Comparison of ENCODE assay signal across 28 cellular contexts in genomic region chr22:27754888-27755480, GRCh38. TPM values are rescaled to one million over a fixed set of nuclear protein-coding genes. Genes with fewer than 3 reads are reported as not detected.
DNase-seq lines count a peak whose midpoint lies in the region; ATAC-seq, FAIRE-seq and TF ChIP-seq lines count a peak whose summit lies in the region.
"Had no signal": no experiment of that assay in that cellular context is flagged by ENCODE, and none has a peak within 500 bp of the region (broad histone marks: within the 10 kb centered on the region; RNA-seq: fewer than 3 reads in every experiment).

No MANE protein-coding gene starts in this region.

- no peak for TF ChIP-seq POLR2A in heart left ventricle (IDR thresholded peaks at IDR 0.05)

- H3K27ac Mint-ChIP-seq in endodermal cell, result no peak overlapping the region
- H3K27ac Mint-ChIP-seq: activated CD8-positive, alpha-beta T cell treated with anti-CD3 and anti-CD28 coated beads for 36 hours; activated naive CD8-positive, alpha-beta T cell; activated T-helper 2 cell treated with anti-CD3 and anti-CD28 coated beads, Interferon-gamma antibody, Interleukin-2, Interleukin-4, amounts not matched to agents 10 μg/mL and 5 μg/mL and 100 μg/mL, durations not matched to agents 14 hours and 24 hours and 36 hours; IgD-negative memory B cell had no signal

- H3K27me3 Mint-ChIP-seq in endodermal cell (ENCODE audit: insufficient read depth), result peaks cover 5% of the 10 kb centered on the region
- H3K27me3 Mint-ChIP-seq: activated CD8-positive, alpha-beta T cell treated with anti-CD3 and anti-CD28 coated beads for 36 hours had no signal

- H3K36me3 Mint-ChIP-seq in endodermal cell (ENCODE audit: low read depth), result peaks cover 10% of the 10 kb centered on the region
- H3K36me3 Mint-ChIP-seq: activated naive CD8-positive, alpha-beta T cell; IgD-negative memory B cell had no signal

- no peaks in the 10 kb centered on the region for H3K79me2 ChIP-seq in osteoblast (ENCODE audit: insufficient read depth, low read length)
- H3K79me2 ChIP-seq: parathyroid adenoma had no signal

- no peak overlapping the region for H3K4me2 ChIP-seq in osteoblast (ENCODE audit: insufficient read depth, low read length)
- H3K4me2 ChIP-seq: A549 had no signal

- ATAC-seq in heart left ventricle, result no peak
- ATAC-seq: A549; activated CD8-positive, alpha-beta T cell treated with anti-CD3 and anti-CD28 coated beads for 36 hours; SK-N-SH treated with all-trans-retinoic acid at 6 μM for 48 hours had no signal

- H3K4me1 Mint-ChIP-seq in endodermal cell, result peaks cover 9% of the 10 kb centered on the region

- H3K4me3 ChIP-seq in right atrium auricular region (no peak overlapping the region), heart left ventricle (no peak overlapping the region), endodermal cell (ENCODE audit: low read length) (no peak overlapping the region), osteoblast (ENCODE audit: insufficient read depth, low read length) (no peak overlapping the region), BE2C (ENCODE audit: low read depth, low read length) (no peak overlapping the region)
- H3K4me3 ChIP-seq: A549, lung, tibial nerve had no signal

- no peak overlapping the region for H2AFZ ChIP-seq in osteoblast (ENCODE audit: low read length)
- H2AFZ ChIP-seq: parathyroid adenoma had no signal

- H3K36me3 ChIP-seq in right atrium auricular region, result no peaks in the 10 kb centered on the region
- peaks cover 0 to under 1% (median 0%) of the 10 kb centered on the region in 9 donors for H3K36me3 ChIP-seq in heart left ventricle
- no peaks in the 10 kb centered on the region for H3K36me3 ChIP-seq in endodermal cell (ENCODE audit: control insufficient read depth, insufficient read depth, low read length)
- H3K36me3 ChIP-seq in osteoblast (ENCODE audit: insufficient read depth, low read length), result no peaks in the 10 kb centered on the region
- no peaks in the 10 kb centered on the region for H3K36me3 ChIP-seq in BE2C
- H3K36me3 ChIP-seq: tibial nerve had no signal

- no peaks in the 10 kb centered on the region for H3K9me3 Mint-ChIP-seq in endodermal cell
- H3K9me3 Mint-ChIP-seq: activated CD8-positive, alpha-beta T cell treated with anti-CD3 and anti-CD28 coated beads for 36 hours; activated T-helper 2 cell treated with anti-CD3 and anti-CD28 coated beads, Interferon-gamma antibody, Interleukin-2, Interleukin-4, amounts not matched to agents 10 μg/mL and 5 μg/mL and 100 μg/mL, durations not matched to agents 14 hours and 24 hours and 36 hours; IgD-negative memory B cell; nephron progenitor cell had no signal

- peak overlapping the region; percentile 38 to 40 for H3K27ac ChIP-seq in right atrium auricular region
- peak overlapping the region in 2 of 12 donors; percentile 13 to 56 for H3K27ac ChIP-seq in heart left ventricle
- H3K27ac ChIP-seq in endodermal cell (ENCODE audit: low read depth, low read length), result peak overlapping the region; percentile 38
- H3K27ac ChIP-seq in osteoblast (ENCODE audit: low read depth, low read length), result no peak overlapping the region
- H3K27ac ChIP-seq: A549, parathyroid adenoma had no signal

- no peaks in the 10 kb centered on the region for H3K27me3 ChIP-seq in right atrium auricular region
- no peaks in the 10 kb centered on the region for H3K27me3 ChIP-seq in heart left ventricle
- H3K27me3 ChIP-seq in endodermal cell (ENCODE audit: control insufficient read depth, insufficient read depth, low read length, poor library complexity, severe bottlenecking), result no peaks in the 10 kb centered on the region
- no peaks in the 10 kb centered on the region for H3K27me3 ChIP-seq in osteoblast (ENCODE audit: insufficient read depth, low read length)
- no peaks in the 10 kb centered on the region; the same call in 1 of the 2 replicates for H3K27me3 ChIP-seq in BE2C
- H3K27me3 ChIP-seq: tibial nerve had no signal

- no peak overlapping the region for H3K9ac ChIP-seq in endodermal cell (ENCODE audit: extremely low read depth, low read length, poor library complexity, severe bottlenecking)
- H3K9ac ChIP-seq: parathyroid adenoma had no signal

- DNase-seq in right atrium auricular region (ENCODE audit: low spot score), result no peak
- DNase-seq in heart left ventricle, result no peak
- no peak for DNase-seq in endodermal cell
- peak; percentile 65 for DNase-seq in osteoblast (ENCODE audit: insufficient read length, low spot score, missing footprints)
- DNase-seq in urothelium cell line (ENCODE audit: low spot score), result no peak
- no peak for DNase-seq in stimulated activated naive CD4-positive, alpha-beta T cell treated with Interleukin-2 at 50 U/mL for 16 hours (lab: John Stamatoyannopoulos, UW)
- DNase-seq in SIG-M5 (lab: John Stamatoyannopoulos, UW), result no peak
- DNase-seq in BE2C, result no peak
- DNase-seq: activated CD8-positive, alpha-beta T cell treated with anti-CD3 and anti-CD28 coated beads for 36 hours; anterior cingulate cortex; central memory CD4-positive, alpha-beta T cell; dermis blood vessel endothelial cell; kidney; NCI-H2029 treated with DMSO at 0.1 percent for 48 hours; NCI-H2227 treated with DMSO at 0.1 percent for 48 hours; nephron progenitor cell; stimulated activated naive CD4-positive, alpha-beta T cell; T-helper 2 cell had no signal

- no peaks in the 10 kb centered on the region for H4K20me1 ChIP-seq in osteoblast (ENCODE audit: insufficient read depth, low read length)

- no peaks in the 10 kb centered on the region for H3K9me3 ChIP-seq in right atrium auricular region
- H3K9me3 ChIP-seq in heart left ventricle, result no peaks in the 10 kb centered on the region
- H3K9me3 ChIP-seq in endodermal cell (ENCODE audit: control insufficient read depth, low read length), result no peaks in the 10 kb centered on the region
- H3K9me3 ChIP-seq in osteoblast (ENCODE audit: low read depth, low read length), result no peaks in the 10 kb centered on the region
- no peaks in the 10 kb centered on the region for H3K9me3 ChIP-seq in BE2C
- H3K9me3 ChIP-seq: A549, tibial nerve had no signal

- FAIRE-seq in urothelium cell line (lab: Jason Lieb, UNC), result peak; percentile 84
- FAIRE-seq: A549, G401.6, H54, kidney had no signal

- H3K4me3 Mint-ChIP-seq in endodermal cell, result no peak overlapping the region
- H3K4me3 Mint-ChIP-seq: activated CD8-positive, alpha-beta T cell treated with anti-CD3 and anti-CD28 coated beads for 36 hours; activated naive CD8-positive, alpha-beta T cell; IgD-negative memory B cell; nephron progenitor cell had no signal

- no peak for TF ChIP-seq CTCF in right atrium auricular region (IDR thresholded peaks at IDR 0.05)
- no peak for TF ChIP-seq CTCF in heart left ventricle (IDR thresholded peaks at IDR 0.05)
- TF ChIP-seq CTCF in endodermal cell (conservative IDR thresholded peaks at IDR 0.05), result no peak
- TF ChIP-seq CTCF in osteoblast (IDR thresholded peaks at IDR 0.05; ENCODE audit: extremely low read depth, low read depth, low read length), result no peak
- no peak for TF ChIP-seq CTCF in BE2C (IDR thresholded peaks at IDR 0.05; ENCODE audit: low read depth, low read length)

- 92 to 100% (median 96%) methylated on average over 4 to 8 of the region's 8 CpGs for WGBS in heart left ventricle, 4 donors
- WGBS in endodermal cell (ENCODE audit: insufficient coverage in 1 of 2, insufficient read length in 1 of 2), 2 experiments, result 92 to 93% methylated on average over 4 to 8 of the region's 8 CpGs

- peaks cover 0 to 42% of the 10 kb centered on the region in 2 donors for H3K4me1 ChIP-seq in right atrium auricular region
- H3K4me1 ChIP-seq in heart left ventricle, result peaks cover 0 to 53% (median 20%) of the 10 kb centered on the region in 12 donors
- no peaks in the 10 kb centered on the region for H3K4me1 ChIP-seq in endodermal cell (ENCODE audit: control insufficient read depth, insufficient read depth, low read length)
- H3K4me1 ChIP-seq in osteoblast (ENCODE audit: insufficient read depth, low read length), result peaks cover 8% of the 10 kb centered on the region
- no peaks in the 10 kb centered on the region for H3K4me1 ChIP-seq in BE2C
- H3K4me1 ChIP-seq: parathyroid adenoma had no signal

- intact Hi-C loops in heart left ventricle (cut with DNase I), result no loop called here

RNA-seq across cellular contexts. Expression of gene MN1, which starts 46.6 kb away (rescaled TPM):
- 10 to 100 TPM; 13.0 to 14.3 TPM for total RNA-seq in right atrium auricular region
- 10 to 100 TPM in 1 of 9 donors, 1 to 10 TPM in 8; 4.2 to 10.3 (median 5.5) TPM for total RNA-seq in heart left ventricle
- polyA plus RNA-seq in heart left ventricle, result 1 to 10 TPM; 1.7 to 3.9 TPM
- 10 to 100 TPM in 1 of 2 donors, 1 to 10 TPM in 1; 4.4 to 17.8 TPM for total RNA-seq in endodermal cell
- polyA plus RNA-seq in endodermal cell (2013, experiment 1 of 2), result 41.5 TPM
- polyA plus RNA-seq in endodermal cell (2013, experiment 2 of 2), result 44.1 TPM
- total RNA-seq in osteoblast, result 4.7 and 6.2 TPM in 2 replicates
- polyA plus RNA-seq in BE2C (2012; ENCODE audit: insufficient read depth, insufficient read length, low read depth), result 0.46 TPM
- polyA plus RNA-seq: IgD-negative memory B cell had no signal
